Comparison of ENCODE assay signal across 8 cellular contexts in the genomic region with DNA sequence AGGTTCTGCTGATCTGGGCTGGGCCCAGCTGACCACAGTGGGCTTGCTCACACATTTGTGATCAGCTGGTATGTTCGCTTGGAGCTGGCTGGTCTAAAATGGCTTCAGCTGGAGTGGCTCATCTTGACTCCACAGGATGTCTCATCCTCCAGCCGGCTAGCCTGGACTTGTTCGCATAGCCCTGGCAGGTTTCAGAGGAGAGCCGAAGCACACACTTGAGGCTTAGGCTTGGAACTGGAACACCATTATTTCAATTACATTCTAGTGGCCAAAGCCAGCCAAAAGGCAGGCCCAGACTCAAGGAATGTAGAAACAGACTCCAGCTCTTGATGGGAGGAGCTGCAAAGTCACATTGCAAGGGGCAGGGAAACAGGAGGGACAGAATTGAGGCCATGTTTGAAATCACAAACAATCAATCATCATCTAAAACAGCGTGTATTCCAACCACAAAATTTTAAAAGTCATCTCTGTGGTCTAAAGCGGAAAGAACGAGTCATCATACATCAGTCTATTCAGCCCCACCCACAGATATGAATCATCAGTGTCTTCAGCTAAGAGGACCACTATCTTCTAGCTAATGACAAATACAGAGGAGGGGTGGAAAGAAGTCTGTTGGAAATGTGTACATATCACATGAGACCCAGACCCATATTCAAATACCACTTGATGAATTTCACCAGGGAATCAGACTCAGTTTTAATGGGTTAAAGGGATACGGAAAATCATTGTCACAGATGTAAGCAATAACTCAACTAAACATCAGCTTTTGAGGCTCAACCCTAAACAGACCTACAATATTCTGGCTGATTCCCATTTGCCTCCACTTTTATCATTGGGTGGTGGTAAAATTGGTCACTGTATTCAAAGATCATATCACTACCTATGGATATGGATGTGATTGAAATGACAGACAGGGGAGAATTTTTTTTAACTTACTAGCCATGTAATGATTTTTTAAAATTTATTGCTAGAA.
DNase-seq lines count a peak whose midpoint lies in the region; ATAC-seq and TF ChIP-seq lines count a peak whose summit lies in the region.

No MANE protein-coding gene starts in this region.

- H3K4me1 ChIP-seq in ACC112 (ENCODE audit: control insufficient read depth, insufficient read depth, low read length, unreplicated experiment) (peaks cover 48% of the 10 kb centered on the region), tibial artery (peaks cover 0 to 16% (median 0%) of the 10 kb centered on the region in 4 donors)

- TF ChIP-seq CTCF in tibial artery (IDR thresholded peaks at IDR 0.05) = no peak

- no peaks in the 10 kb centered on the region for H3K27me3 ChIP-seq in ACC112 (ENCODE audit: insufficient read depth, low read length)
- no peaks in the 10 kb centered on the region for H3K27me3 ChIP-seq in tibial artery

- intact Hi-C loops in tibial artery (cut with DNase I; ENCODE audit: low total_unique reads) = no loop called here

- peak; percentile 93 for ATAC-seq in GM18861 (IDR thresholded peaks at IDR 0.05; ENCODE audit: unreplicated experiment)
- ATAC-seq in HG03280 (IDR thresholded peaks at IDR 0.05; ENCODE audit: unreplicated experiment) = peak; percentile 75
- peak; percentile 88 to 92 for ATAC-seq in naive thymus-derived CD8-positive, alpha-beta T cell

- POLR2A ChIA-PET in naive thymus-derived CD8-positive, alpha-beta T cell (lab: Charles Lee) = interaction anchor here (0.9 to 2.0 kb wide), 3 partner anchors 10 to 82 kb away, joined by 3 to 5 read pairs (median 3); no protein-coding TSS in a partner anchor

- peaks cover 3% of the 10 kb centered on the region for H3K9me3 Mint-ChIP-seq in T-helper 1 cell treated with Interleukin-12 subunit alpha and Interleukin-12 subunit beta and Interleukin-4 antibody, amounts not matched to agents 30 μg/mL and 1 μg/mL, for 36 hours
- no peaks in the 10 kb centered on the region for H3K9me3 Mint-ChIP-seq in naive thymus-derived CD8-positive, alpha-beta T cell

- H3K4me3 ChIP-seq in ACC112 (ENCODE audit: low read depth, low read length) = peak overlapping the region; percentile 25; the same call in 1 of the 2 replicates
- no peak overlapping the region for H3K4me3 ChIP-seq in tibial artery

- H3K4me1 Mint-ChIP-seq in T-helper 1 cell treated with Interleukin-12 subunit alpha and Interleukin-12 subunit beta and Interleukin-4 antibody, amounts not matched to agents 30 μg/mL and 1 μg/mL, for 36 hours (ENCODE audit: low read depth) = peaks cover 45% of the 10 kb centered on the region
- peaks cover 8 to 31% (median 17%) of the 10 kb centered on the region in 4 donors for H3K4me1 Mint-ChIP-seq in naive thymus-derived CD8-positive, alpha-beta T cell

- no peaks in the 10 kb centered on the region for H3K27me3 Mint-ChIP-seq in T-helper 1 cell treated with Interleukin-12 subunit alpha and Interleukin-12 subunit beta and Interleukin-4 antibody, amounts not matched to agents 30 μg/mL and 1 μg/mL, for 36 hours (ENCODE audit: low read depth)
- H3K27me3 Mint-ChIP-seq in naive thymus-derived CD8-positive, alpha-beta T cell = no peaks in the 10 kb centered on the region

- H3K27ac ChIP-seq in ACC112 (ENCODE audit: low read depth, low read length) (peak overlapping the region; percentile 95), angular gyrus (ENCODE audit: low read depth, low read length) (peak overlapping the region; percentile 89), tibial artery (no peak overlapping the region)

- H2AFZ ChIP-seq in ACC112 (ENCODE audit: low read length, unreplicated experiment) = peak overlapping the region; percentile 33

- peaks cover 4% of the 10 kb centered on the region for H3K36me3 Mint-ChIP-seq in T-helper 1 cell treated with Interleukin-12 subunit alpha and Interleukin-12 subunit beta and Interleukin-4 antibody, amounts not matched to agents 30 μg/mL and 1 μg/mL, for 36 hours (ENCODE audit: low read depth)
- H3K36me3 Mint-ChIP-seq in naive thymus-derived CD8-positive, alpha-beta T cell = no peaks in the 10 kb centered on the region

- H3K27ac Mint-ChIP-seq in T-helper 1 cell treated with Interleukin-12 subunit alpha and Interleukin-12 subunit beta and Interleukin-4 antibody, amounts not matched to agents 30 μg/mL and 1 μg/mL, for 36 hours = peak overlapping the region; percentile 88
- H3K27ac Mint-ChIP-seq in naive thymus-derived CD8-positive, alpha-beta T cell = peak overlapping the region in 7 of 10 donors; percentile 11 to 92 (median 62)

- peak in 7 of 10 donors; percentile 1 to 65 (median 21) for DNase-seq in naive thymus-derived CD8-positive, alpha-beta T cell
- DNase-seq in tibial artery (peak; percentile 54 to 76), DMS153 (lab: John Stamatoyannopoulos, UW) (no peak)

- peaks cover 0 to 7% (median 0%) of the 10 kb centered on the region in 3 donors for H3K9me3 ChIP-seq in tibial artery

- peak overlapping the region; percentile 49 for H3K4me3 Mint-ChIP-seq in T-helper 1 cell treated with Interleukin-12 subunit alpha and Interleukin-12 subunit beta and Interleukin-4 antibody, amounts not matched to agents 30 μg/mL and 1 μg/mL, for 36 hours
- H3K4me3 Mint-ChIP-seq in naive thymus-derived CD8-positive, alpha-beta T cell = peak overlapping the region in 3 of 10 donors; percentile 4 to 71 (median 33)

- no peaks in the 10 kb centered on the region for H3K79me2 ChIP-seq in ACC112 (ENCODE audit: control insufficient read depth, insufficient read depth, low read length, unreplicated experiment)

- no peaks in the 10 kb centered on the region for H3K36me3 ChIP-seq in ACC112 (ENCODE audit: insufficient read depth, low read length)
- no peaks in the 10 kb centered on the region for H3K36me3 ChIP-seq in tibial artery

Comparison
In these comparisons a context has a peak if more than half of its experiments do, and no peak if none do; other contexts are left out.
1. H3K27ac ChIP-seq: peak in ACC112 (single experiment) and angular gyrus (single experiment); none in tibial artery (0 of 2).
2. Peak in every context shown above with its lines, with median percentiles within 50 percentile points of each other: ATAC-seq.